17 cellular contexts compared by ENCODE assay signal in the genomic region with DNA sequence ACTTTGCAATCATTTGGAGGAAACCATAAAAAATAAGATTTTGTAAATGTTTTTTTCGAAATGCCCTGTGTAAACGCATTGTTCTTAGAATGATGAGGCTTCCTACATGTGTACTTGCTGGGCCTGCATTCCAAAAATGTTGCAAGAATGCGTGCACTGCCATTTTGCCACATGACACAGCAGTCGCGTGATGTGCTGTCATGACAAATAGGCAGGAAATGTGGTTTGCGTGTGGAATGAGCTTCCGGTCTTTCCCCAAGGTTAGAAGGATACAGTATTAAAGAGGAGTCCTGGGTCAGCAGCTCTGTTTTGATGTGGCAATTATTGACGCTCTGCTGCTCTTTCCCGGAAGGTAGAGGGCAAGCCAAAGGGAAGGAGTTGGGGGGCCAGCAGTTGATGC. TPM values are rescaled to one million over a fixed set of nuclear protein-coding genes. Genes with fewer than 3 reads are reported as not detected.
A peak's percentile ranks its signal among the peaks of the same experiment; 100 is the strongest.
DNase-seq lines count a peak whose midpoint lies in the region; TF ChIP-seq lines count a peak whose summit lies in the region.
"Had no signal": no experiment of that assay in that cellular context is flagged by ENCODE, and none has a peak within 500 bp of the region (broad histone marks: within the 10 kb centered on the region; RNA-seq: fewer than 3 reads in every experiment).

No MANE protein-coding gene starts in this region.

- H3K27me3 ChIP-seq in HL-60 (ENCODE audit: insufficient read depth, poor library complexity, severe bottlenecking) (no peaks in the 10 kb centered on the region), A673 (replicated peaks; ENCODE audit: insufficient read depth, low read depth, low read length, poor library complexity) (no peaks in the 10 kb centered on the region)
- H3K27me3 ChIP-seq: SJCRH30, upper lobe of left lung had no signal

- H3K27ac ChIP-seq in HL-60 (replicated peaks) (peak overlapping the region; percentile 79), A673 (ENCODE audit: low read depth, low read length, poor library complexity, severe bottlenecking) (no peak overlapping the region)
- H3K27ac ChIP-seq: SJCRH30, upper lobe of left lung had no signal

- POLR2A ChIA-PET in A673 (lab: Charles Lee; ENCODE audit: low non-redundant PET) = no interaction called here

- intact Hi-C loops in A673 (cut with micrococcal nuclease; ENCODE audit: unreplicated experiment) = no loop called here

- no peaks in the 10 kb centered on the region for H3K4me1 Mint-ChIP-seq in osteocyte (ENCODE audit: unreplicated experiment)
- H3K4me1 Mint-ChIP-seq: CD4-positive, CD25-positive, alpha-beta regulatory T cell; neural crest cell had no signal

- H3K9me3 ChIP-seq in A673 (ENCODE audit: low read depth, low read length, poor library complexity, severe bottlenecking) = no peaks in the 10 kb centered on the region
- H3K9me3 ChIP-seq: SJCRH30, upper lobe of left lung had no signal

- CTCF ChIA-PET in A673 (lab: Charles Lee) = no interaction called here

- H3K27me3 Mint-ChIP-seq in osteocyte (ENCODE audit: unreplicated experiment) = peaks cover 11% of the 10 kb centered on the region

- no peaks in the 10 kb centered on the region for H3K4me1 ChIP-seq in A673 (ENCODE audit: insufficient read depth, low read length, poor library complexity, severe bottlenecking)
- H3K4me1 ChIP-seq: SJCRH30, upper lobe of left lung had no signal

- H3K4me3 Mint-ChIP-seq in osteocyte (ENCODE audit: unreplicated experiment) = no peak overlapping the region
- H3K4me3 Mint-ChIP-seq: CD4-positive, CD25-positive, alpha-beta regulatory T cell; neural crest cell had no signal

- no peak for TF ChIP-seq CTCF in HL-60 (IDR thresholded peaks at IDR 0.05; ENCODE audit: insufficient read depth, low read length)
- no peak for TF ChIP-seq CTCF in foreskin fibroblast (IDR thresholded peaks at IDR 0.05; ENCODE audit: low read depth, low read length)
- TF ChIP-seq CTCF in A673 (conservative IDR thresholded peaks at IDR 0.05; ENCODE audit: low read depth, low read length) = no peak
- no peak for TF ChIP-seq CTCF in osteocyte (IDR thresholded peaks at IDR 0.05)

- no peaks in the 10 kb centered on the region for H3K36me3 Mint-ChIP-seq in osteocyte (ENCODE audit: unreplicated experiment)
- H3K36me3 Mint-ChIP-seq: CD4-positive, CD25-positive, alpha-beta regulatory T cell had no signal

- BruUV-seq in A673 (replicated peaks; lab: Mats Ljungman, UMichigan) = no TSS peak

- no peak overlapping the region for H3K4me3 ChIP-seq in HL-60 (replicated peaks; ENCODE audit: insufficient read depth, low read length)
- no peak overlapping the region for H3K4me3 ChIP-seq in foreskin fibroblast (ENCODE audit: low read depth in 1 of 2, low read length in 2 of 2)
- no peak overlapping the region for H3K4me3 ChIP-seq in A673 (ENCODE audit: low read depth, low read length, poor library complexity, severe bottlenecking)
- H3K4me3 ChIP-seq: SJCRH30, upper lobe of left lung had no signal

- no peak overlapping the region for H3K27ac Mint-ChIP-seq in osteocyte (ENCODE audit: unreplicated experiment)
- H3K27ac Mint-ChIP-seq: CD4-positive, CD25-positive, alpha-beta regulatory T cell had no signal

- no peaks in the 10 kb centered on the region for H3K36me3 ChIP-seq in A673 (ENCODE audit: insufficient read depth, low read length, poor library complexity, severe bottlenecking)
- H3K36me3 ChIP-seq: SJCRH30, upper lobe of left lung had no signal

- no peaks in the 10 kb centered on the region for H3K9me3 Mint-ChIP-seq in osteocyte (ENCODE audit: unreplicated experiment)
- H3K9me3 Mint-ChIP-seq: neural crest cell had no signal

- DNase-seq in AG08396 (ENCODE audit: low spot score) = peak; percentile 76
- peak; percentile 98 to 100 for DNase-seq in HL-60 (ENCODE audit: low read depth in 1 of 2, low spot score in 1 of 2)
- peak; percentile 7 for DNase-seq in SW480 (ENCODE audit: low spot score)
- peak; percentile 91 to 95 for DNase-seq in foreskin fibroblast
- DNase-seq in A673 (ENCODE audit: low spot score) = no peak
- DNase-seq in osteocyte (ENCODE audit: extremely low spot score, unreplicated experiment) = no peak
- no peak for DNase-seq in medulla oblongata (ENCODE audit: extremely low spot score)
- no peak for DNase-seq in LoVo (ENCODE audit: low spot score)
- DNase-seq: activated CD4-positive, alpha-beta T cell treated with anti-CD3 and anti-CD28 coated beads for 4 hours; activated effector memory CD4-positive, alpha-beta T cell treated with anti-CD3 and anti-CD28 coated beads, Interleukin-2, amount 50 U/mL, for 16 hours; CD4-positive, CD25-positive, alpha-beta regulatory T cell; cerebellar nuclear complex; SJCRH30 had no signal

RNA-seq across cellular contexts. Expression of gene SERPINB2, which starts 18.1 kb away (rescaled TPM):
- total RNA-seq in A673 (2021) (1.7 and 2.5 TPM in 2 replicates), osteocyte (not detected in 2 replicates)
- total RNA-seq: CD4-positive, CD25-positive, alpha-beta regulatory T cell; frontal cortex; neural crest cell; SJCRH30 had no signal

RNA-seq across cellular contexts. Expression of gene SERPINB10, which starts 38.4 kb away (rescaled TPM):
- total RNA-seq in A673 (2021) (not detected in 2 replicates), osteocyte (not detected in 2 replicates)
- total RNA-seq: CD4-positive, CD25-positive, alpha-beta regulatory T cell; NCI-H460; neural crest cell; SJCRH30 had no signal

Comparison
In these comparisons a context has a peak if more than half of its experiments do, and no peak if none do; other contexts are left out.
1. DNase-seq: peak in AG08396 (single experiment), HL-60 (2 of 2), SW480 (single experiment) and foreskin fibroblast (2 of 2); none in A673 (single experiment), osteocyte (single experiment), medulla oblongata (single experiment) and LoVo (single experiment).